20 cellular contexts compared by ENCODE assay signal in genomic region chr11:110900426-110900825, GRCh38.
"Had no signal": no experiment of that assay in that cellular context is flagged by ENCODE, and none has a peak within 500 bp of the region (broad histone marks: within the 10 kb centered on the region; RNA-seq: fewer than 3 reads in every experiment).

No MANE protein-coding gene starts in this region.

- DNase-seq: stimulated activated CD4-positive, alpha-beta T cell treated with anti-CD3 and anti-CD28 coated beads, Interleukin-2, amount 100 ng/mL, for 48 hours; stimulated activated CD4-positive, alpha-beta T cell treated with anti-CD3 and anti-CD28 coated beads, Interleukin-4, amount 100 ng/mL, for 1 hour; stimulated activated CD4-positive, alpha-beta T cell treated with anti-CD3 and anti-CD28 coated beads, Interleukin-4, amount 100 ng/mL, for 24 hours; stimulated activated CD4-positive, alpha-beta T cell treated with anti-CD3 and anti-CD28 coated beads, Interleukin-4, amount 100 ng/mL, for 4 hours; stimulated activated CD8-positive, alpha-beta memory T cell treated with anti-CD3 and anti-CD28 coated beads, Interleukin-4, amount 100 ng/mL, for 48 hours; stimulated activated naive B cell treated with anti-CD40 and anti-IgM and Interleukin-4, amounts not matched to agents 10 μg/mL and 1 μg/mL and 100 μg/mL, for 72 hours; stimulated activated naive CD4-positive, alpha-beta T cell; stimulated activated naive CD4-positive, alpha-beta T cell treated with Interleukin-2 at 50 U/mL for 16 hours; stimulated activated naive CD8-positive, alpha-beta T cell treated with anti-CD3 and anti-CD28 coated beads, Interleukin-15, amount 100 ng/mL, for 72 hours; stimulated activated naive CD8-positive, alpha-beta T cell treated with anti-CD3 and anti-CD28 coated beads, Interleukin-15, Interleukin-2, amounts not matched to agents 100 U/mL and 50 U/mL, for 24 hours; stomach; substantia nigra; testis; thyroid gland; tibial artery; transverse colon; trophoblast cell; upper lobe of left lung; upper lobe of right lung; uterus had no signal
